ENCODE assay signal across 10 cellular contexts in the genomic region with DNA sequence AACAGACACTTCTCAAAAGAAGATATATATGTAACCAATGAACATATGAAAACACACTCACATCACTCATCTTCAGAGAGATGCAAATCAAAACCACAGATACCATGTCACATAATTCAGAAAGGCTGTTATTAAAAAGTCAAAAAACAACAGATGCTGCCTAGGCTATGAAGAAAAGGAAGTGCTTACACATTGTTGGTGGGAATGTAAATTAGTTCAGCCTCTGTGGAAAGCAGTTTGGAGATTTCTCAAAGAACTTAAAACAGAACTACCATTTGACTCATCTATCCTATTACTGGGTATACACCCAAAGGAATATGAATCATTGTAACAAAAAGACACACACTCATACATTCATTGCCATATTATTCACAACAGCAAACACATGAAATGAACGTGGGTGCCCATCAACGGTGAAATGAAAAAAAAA. TPM values are rescaled to one million over a fixed set of nuclear protein-coding genes. Genes with fewer than 3 reads are reported as not detected.
A peak's percentile ranks its signal among the peaks of the same experiment; 100 is the strongest.
DNase-seq lines count a peak whose midpoint lies in the region; ATAC-seq and TF ChIP-seq lines count a peak whose summit lies in the region.
"Had no signal": no experiment of that assay in that cellular context is flagged by ENCODE, and none has a peak within 500 bp of the region (broad histone marks: within the 10 kb centered on the region; RNA-seq: fewer than 3 reads in every experiment).

No MANE protein-coding gene starts in this region.

- intact Hi-C loops in esophagus muscularis mucosa (cut with DNase I), result no loop called here

- no peak overlapping the region for H3K27ac Mint-ChIP-seq in osteocyte (ENCODE audit: unreplicated experiment)

- no peaks in the 10 kb centered on the region for H3K36me3 Mint-ChIP-seq in osteocyte (ENCODE audit: unreplicated experiment)

- H3K9me3 ChIP-seq in esophagus muscularis mucosa, result no peaks in the 10 kb centered on the region

- peaks cover 17% of the 10 kb centered on the region for H3K27me3 Mint-ChIP-seq in osteocyte (ENCODE audit: unreplicated experiment)

- no peak for DNase-seq in esophagus muscularis mucosa (ENCODE audit: extremely low spot score)
- no peak for DNase-seq in NCI-H1436 (lab: John Stamatoyannopoulos, UW)
- DNase-seq in osteocyte (ENCODE audit: extremely low spot score, unreplicated experiment), result no peak
- DNase-seq in NCI-H1048 (lab: John Stamatoyannopoulos, UW), result no peak
- DNase-seq: NCI-H510A treated with DMSO at 0.1 percent for 48 hours had no signal

- no peak for TF ChIP-seq POLR2A in esophagus muscularis mucosa (IDR thresholded peaks at IDR 0.05; ENCODE audit: low read depth)

- TF ChIP-seq EP300 in esophagus muscularis mucosa (IDR thresholded peaks at IDR 0.05), result no peak

- H3K4me3 Mint-ChIP-seq in osteocyte (ENCODE audit: unreplicated experiment), result no peak overlapping the region

- H3K4me1 ChIP-seq in esophagus muscularis mucosa, result no peaks in the 10 kb centered on the region

- WGBS in esophagus muscularis mucosa, result 64% methylated on average over 2 of the region's 2 CpGs

- peaks cover 10% of the 10 kb centered on the region for H3K4me1 Mint-ChIP-seq in osteocyte (ENCODE audit: unreplicated experiment)

- TF ChIP-seq CTCF in esophagus muscularis mucosa (IDR thresholded peaks at IDR 0.05) (no peak), osteocyte (IDR thresholded peaks at IDR 0.05) (no peak)

- no peaks in the 10 kb centered on the region for H3K27me3 ChIP-seq in esophagus muscularis mucosa

- peaks cover 11% of the 10 kb centered on the region for H3K9me3 Mint-ChIP-seq in osteocyte (ENCODE audit: unreplicated experiment)

- no peaks in the 10 kb centered on the region for H3K36me3 ChIP-seq in esophagus muscularis mucosa

- ATAC-seq in GM18499 (IDR thresholded peaks at IDR 0.05; ENCODE audit: insufficient read depth, unreplicated experiment), result peak; percentile 95
- ATAC-seq in GM21576 (IDR thresholded peaks at IDR 0.05; ENCODE audit: unreplicated experiment), result peak; percentile 93
- ATAC-seq in HG03469 (IDR thresholded peaks at IDR 0.05; ENCODE audit: unreplicated experiment), result peak; percentile 96
- ATAC-seq in esophagus mucosa, result peak; percentile 70
- ATAC-seq: left lobe of liver had no signal

- H3K4me3 ChIP-seq in esophagus muscularis mucosa, result no peak overlapping the region

- no peak overlapping the region for H3K27ac ChIP-seq in esophagus muscularis mucosa (replicated peaks in 1 of 4)

RNA-seq across cellular contexts. Expression of gene EIF2S3B, which starts 35.1 kb away (rescaled TPM):
- total RNA-seq in esophagus mucosa, result 1.4 TPM
- total RNA-seq in esophagus muscularis mucosa, result under 1 TPM in 3 of 4 donors, not detected in 1; 0.17 to 0.45 (median 0.17) TPM
- total RNA-seq in osteocyte, result 0.73 and 0.97 TPM in 2 replicates
